28 cellular contexts compared by ENCODE assay signal in genomic region chr7:29886827-29887226, GRCh38.
"Had no signal": no experiment of that assay in that cellular context is flagged by ENCODE, and none has a peak within 500 bp of the region (broad histone marks: within the 10 kb centered on the region; RNA-seq: fewer than 3 reads in every experiment).

No MANE protein-coding gene starts in this region.

- DNase-seq: stimulated activated CD4-positive, alpha-beta T cell treated with anti-CD3 and anti-CD28 coated beads, Interleukin-2, amount 100 ng/mL, for 48 hours; stimulated activated CD4-positive, alpha-beta T cell treated with anti-CD3 and anti-CD28 coated beads, Interleukin-4, amount 100 ng/mL, for 1 hour; stimulated activated CD4-positive, alpha-beta T cell treated with anti-CD3 and anti-CD28 coated beads, Interleukin-4, amount 100 ng/mL, for 24 hours; stimulated activated CD4-positive, alpha-beta T cell treated with anti-CD3 and anti-CD28 coated beads, Interleukin-4, amount 100 ng/mL, for 4 hours; stimulated activated CD8-positive, alpha-beta memory T cell treated with anti-CD3 and anti-CD28 coated beads, Interleukin-4, amount 100 ng/mL, for 48 hours; stimulated activated naive B cell treated with anti-CD40 and anti-IgM and Interleukin-4, amounts not matched to agents 10 μg/mL and 1 μg/mL and 100 μg/mL, for 72 hours; stimulated activated naive CD4-positive, alpha-beta T cell; stimulated activated naive CD4-positive, alpha-beta T cell treated with Interleukin-2 at 50 U/mL for 16 hours; stimulated activated naive CD8-positive, alpha-beta T cell treated with anti-CD3 and anti-CD28 coated beads, Interleukin-15, amount 100 ng/mL, for 72 hours; stimulated activated naive CD8-positive, alpha-beta T cell treated with anti-CD3 and anti-CD28 coated beads, Interleukin-15, Interleukin-2, amounts not matched to agents 100 U/mL and 50 U/mL, for 24 hours; stomach; substantia nigra; testis; thyroid gland; tibial artery; transverse colon; trophoblast cell; upper lobe of left lung; upper lobe of right lung; uterus had no signal

- ATAC-seq: stimulated activated effector memory CD8-positive, alpha-beta T cell treated with anti-CD3 and anti-CD28 coated beads, Interleukin-12 subunit alpha, Interleukin-12 subunit beta, amount 100 ng/mL, for 72 hours; stimulated activated memory B cell treated with anti-CD40 and anti-IgM and Interleukin-4, amounts not matched to agents 10 μg/mL and 1 μg/mL and 100 μg/mL, for 72 hours; stimulated activated naive B cell treated with anti-CD40 and anti-IgM and Interleukin-4, amounts not matched to agents 10 μg/mL and 1 μg/mL and 100 μg/mL, for 72 hours; stimulated activated naive CD8-positive, alpha-beta T cell treated with anti-CD3 and anti-CD28 coated beads, Interleukin-15, amount 100 ng/mL, for 72 hours; stimulated activated naive CD8-positive, alpha-beta T cell treated with anti-CD3 and anti-CD28 coated beads, Interleukin-15, Interleukin-2, amounts not matched to agents 100 U/mL and 50 U/mL, for 24 hours; upper lobe of right lung had no signal

- H3K36me3 ChIP-seq: suprapubic skin, thoracic aorta, thyroid gland, tibial nerve, transverse colon, upper lobe of left lung, upper lobe of right lung, uterus, vagina had no signal

- H3K27me3 ChIP-seq: testis, thyroid gland, tibial artery, uterus, vagina had no signal

- H3K4me3 ChIP-seq: stomach, suprapubic skin, testis, thoracic aorta, thyroid gland, tibial artery, tibial nerve, transverse colon, upper lobe of left lung, upper lobe of right lung, uterus, vagina had no signal

- H3K4me1 ChIP-seq: uterus had no signal

- H3K27ac Mint-ChIP-seq: stimulated activated effector memory CD8-positive, alpha-beta T cell treated with anti-CD3 and anti-CD28 coated beads, Interleukin-12 subunit alpha, Interleukin-12 subunit beta, amount 100 ng/mL, for 72 hours; stimulated activated memory B cell treated with anti-CD40 and anti-IgM and Interleukin-4, amounts not matched to agents 10 μg/mL and 1 μg/mL and 100 μg/mL, for 72 hours; stimulated activated naive B cell treated with anti-CD40 and anti-IgM and Interleukin-4, amounts not matched to agents 10 μg/mL and 1 μg/mL and 100 μg/mL, for 72 hours; stimulated activated naive CD8-positive, alpha-beta T cell treated with anti-CD3 and anti-CD28 coated beads, Interleukin-15, amount 100 ng/mL, for 72 hours; stimulated activated naive CD8-positive, alpha-beta T cell treated with anti-CD3 and anti-CD28 coated beads, Interleukin-15, Interleukin-2, amounts not matched to agents 100 ng/mL and 50 ng/mL, for 24 hours; type B pancreatic cell had no signal

- H3K4me3 Mint-ChIP-seq: stimulated activated effector memory CD8-positive, alpha-beta T cell treated with anti-CD3 and anti-CD28 coated beads, Interleukin-12 subunit alpha, Interleukin-12 subunit beta, amount 100 ng/mL, for 72 hours; stimulated activated memory B cell treated with anti-CD40 and anti-IgM and Interleukin-4, amounts not matched to agents 10 μg/mL and 1 μg/mL and 100 μg/mL, for 72 hours; stimulated activated naive B cell treated with anti-CD40 and anti-IgM and Interleukin-4, amounts not matched to agents 10 μg/mL and 1 μg/mL and 100 μg/mL, for 72 hours; stimulated activated naive CD8-positive, alpha-beta T cell treated with anti-CD3 and anti-CD28 coated beads, Interleukin-15, amount 100 ng/mL, for 72 hours; stimulated activated naive CD8-positive, alpha-beta T cell treated with anti-CD3 and anti-CD28 coated beads, Interleukin-15, Interleukin-2, amounts not matched to agents 100 ng/mL and 50 ng/mL, for 24 hours; type B pancreatic cell had no signal

- H3K9me3 ChIP-seq: stomach, suprapubic skin, testis, thoracic aorta, thyroid gland, tibial artery, tibial nerve, transverse colon, upper lobe of left lung, upper lobe of right lung, uterus, vagina had no signal

- H3K36me3 Mint-ChIP-seq: stimulated activated effector memory CD8-positive, alpha-beta T cell treated with anti-CD3 and anti-CD28 coated beads, Interleukin-12 subunit alpha, Interleukin-12 subunit beta, amount 100 ng/mL, for 72 hours; stimulated activated memory B cell treated with anti-CD40 and anti-IgM and Interleukin-4, amounts not matched to agents 10 μg/mL and 1 μg/mL and 100 μg/mL, for 72 hours; stimulated activated naive B cell treated with anti-CD40 and anti-IgM and Interleukin-4, amounts not matched to agents 10 μg/mL and 1 μg/mL and 100 μg/mL, for 72 hours; type B pancreatic cell had no signal

- H3K27me3 Mint-ChIP-seq: stimulated activated naive CD8-positive, alpha-beta T cell treated with anti-CD3 and anti-CD28 coated beads, Interleukin-15, amount 100 ng/mL, for 72 hours had no signal

- H3K9me3 Mint-ChIP-seq: stimulated activated effector memory CD8-positive, alpha-beta T cell treated with anti-CD3 and anti-CD28 coated beads, Interleukin-12 subunit alpha, Interleukin-12 subunit beta, amount 100 ng/mL, for 72 hours; stimulated activated memory B cell treated with anti-CD40 and anti-IgM and Interleukin-4, amounts not matched to agents 10 μg/mL and 1 μg/mL and 100 μg/mL, for 72 hours; stimulated activated naive B cell treated with anti-CD40 and anti-IgM and Interleukin-4, amounts not matched to agents 10 μg/mL and 1 μg/mL and 100 μg/mL, for 72 hours; stimulated activated naive CD8-positive, alpha-beta T cell treated with anti-CD3 and anti-CD28 coated beads, Interleukin-15, amount 100 ng/mL, for 72 hours; stimulated activated naive CD8-positive, alpha-beta T cell treated with anti-CD3 and anti-CD28 coated beads, Interleukin-15, Interleukin-2, amounts not matched to agents 100 ng/mL and 50 ng/mL, for 24 hours; type B pancreatic cell had no signal

- H3K27ac ChIP-seq: stomach, suprapubic skin, testis, thoracic aorta, thyroid gland, tibial artery, tibial nerve, transverse colon, upper lobe of left lung, upper lobe of right lung, uterus, vagina had no signal

- H3K4me1 Mint-ChIP-seq: stimulated activated effector memory CD8-positive, alpha-beta T cell treated with anti-CD3 and anti-CD28 coated beads, Interleukin-12 subunit alpha, Interleukin-12 subunit beta, amount 100 ng/mL, for 72 hours; stimulated activated memory B cell treated with anti-CD40 and anti-IgM and Interleukin-4, amounts not matched to agents 10 μg/mL and 1 μg/mL and 100 μg/mL, for 72 hours had no signal
